In the genomic region with DNA sequence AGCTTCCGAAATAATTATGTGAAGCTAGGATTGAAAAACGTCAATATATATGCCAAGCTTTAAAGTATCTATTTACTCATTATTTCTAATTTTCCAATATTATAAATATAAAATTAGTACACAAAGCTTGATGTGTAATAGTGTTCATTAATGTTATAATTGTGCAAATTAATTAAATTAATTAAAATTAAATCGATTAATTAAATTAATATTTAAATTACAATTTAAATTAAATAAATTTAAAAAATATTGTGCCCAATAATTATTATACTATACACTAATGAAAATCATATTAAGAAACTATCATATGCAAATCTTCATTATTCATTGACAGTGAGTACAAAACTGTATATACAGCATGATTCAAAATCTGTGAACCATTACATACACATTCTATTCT, we compare ENCODE assay signal across 26 cellular contexts.
"Had no signal": no experiment of that assay in that cellular context is flagged by ENCODE, and none has a peak within 500 bp of the region (broad histone marks: within the 10 kb centered on the region; RNA-seq: fewer than 3 reads in every experiment).

No MANE protein-coding gene starts in this region.

- H3K4me1 ChIP-seq: colonic mucosa, esophagus muscularis mucosa, foreskin keratinocyte, gastroesophageal sphincter, heart right ventricle had no signal

- H3K27ac Mint-ChIP-seq: activated CD8-positive, alpha-beta T cell treated with anti-CD3 and anti-CD28 coated beads for 36 hours; activated naive CD8-positive, alpha-beta T cell; activated T-helper 17 cell treated with anti-CD3 and anti-CD28 coated beads, Interleukin-2, amount 50 U/mL, for 72 hours had no signal

- H3K27me3 ChIP-seq: brain microvascular endothelial cell, colonic mucosa, esophagus muscularis mucosa, foreskin keratinocyte, gastroesophageal sphincter, heart right ventricle had no signal

- H3K9me3 ChIP-seq: colonic mucosa, esophagus muscularis mucosa, gastroesophageal sphincter had no signal

- H3K27me3 Mint-ChIP-seq: activated CD8-positive, alpha-beta T cell treated with anti-CD3 and anti-CD28 coated beads for 36 hours; activated naive CD8-positive, alpha-beta T cell; activated T-helper 17 cell treated with anti-CD3 and anti-CD28 coated beads, Interleukin-2, amount 50 U/mL, for 72 hours had no signal

- DNase-seq: activated CD4-positive, alpha-beta T cell treated with anti-CD3 and anti-CD28 coated beads for 48 hours; activated CD4-positive, alpha-beta T cell treated with anti-CD3 and anti-CD28 coated beads, Interleukin-2, amount 50 U/mL, for 1 hour; activated CD4-positive, alpha-beta T cell treated with anti-CD3 and anti-CD28 coated beads, Interleukin-2, amount 50 U/mL, for 48 hours; activated CD8-positive, alpha-beta memory T cell treated with anti-CD3 and anti-CD28 coated beads for 24 hours; activated CD8-positive, alpha-beta T cell treated with anti-CD3 and anti-CD28 coated beads for 36 hours; activated effector memory CD4-positive, alpha-beta T cell treated with Interleukin-2 at 50 U/mL for 16 hours; activated gamma-delta T cell treated with Interleukin-2 at 50 U/mL for 16 hours; activated naive CD4-positive, alpha-beta T cell treated with anti-CD3 and anti-CD28 coated beads, Interleukin-2, amount 50 U/mL, for 16 hours; activated naive CD4-positive, alpha-beta T cell treated with Interleukin-2 at 50 U/mL for 16 hours; activated T-cell treated with anti-CD3 and anti-CD28 coated beads, Interleukin-2, amount 50 U/mL, for 4 hours; amniotic stem cell; anterior cingulate cortex; brain microvascular endothelial cell; caudate nucleus; colonic mucosa; effector CD8-positive, alpha-beta T cell; erythroblast; foreskin keratinocyte; heart right ventricle; T-helper 2 cell had no signal

- FAIRE-seq: astrocyte, bronchial epithelial cell had no signal

- H3K4me1 Mint-ChIP-seq: activated T-helper 17 cell treated with anti-CD3 and anti-CD28 coated beads, Interleukin-2, amount 50 U/mL, for 72 hours had no signal

- H3K36me3 ChIP-seq: brain microvascular endothelial cell, colonic mucosa, esophagus muscularis mucosa, gastroesophageal sphincter, heart right ventricle had no signal

- H3K4me3 ChIP-seq: colonic mucosa, esophagus muscularis mucosa, gastroesophageal sphincter, heart right ventricle had no signal

- H3K4me3 Mint-ChIP-seq: activated CD8-positive, alpha-beta T cell treated with anti-CD3 and anti-CD28 coated beads for 36 hours; activated naive CD8-positive, alpha-beta T cell; activated T-cell treated with anti-CD3 and anti-CD28 coated beads, Interleukin-2, amount 50 U/mL, for 4 hours; activated T-helper 17 cell treated with anti-CD3 and anti-CD28 coated beads, Interleukin-2, amount 50 U/mL, for 72 hours had no signal

- H3K27ac ChIP-seq: brain microvascular endothelial cell, colonic mucosa, esophagus muscularis mucosa, foreskin keratinocyte, gastroesophageal sphincter, heart right ventricle had no signal

- H3K36me3 Mint-ChIP-seq: activated naive CD8-positive, alpha-beta T cell had no signal

- H3K9me3 Mint-ChIP-seq: activated CD8-positive, alpha-beta T cell treated with anti-CD3 and anti-CD28 coated beads for 36 hours; activated T-cell treated with anti-CD3 and anti-CD28 coated beads, Interleukin-2, amount 50 U/mL, for 4 hours; activated T-helper 17 cell treated with anti-CD3 and anti-CD28 coated beads, Interleukin-2, amount 50 U/mL, for 72 hours had no signal
